ENCODE assay signal across 1 cellular context in the genomic region with DNA sequence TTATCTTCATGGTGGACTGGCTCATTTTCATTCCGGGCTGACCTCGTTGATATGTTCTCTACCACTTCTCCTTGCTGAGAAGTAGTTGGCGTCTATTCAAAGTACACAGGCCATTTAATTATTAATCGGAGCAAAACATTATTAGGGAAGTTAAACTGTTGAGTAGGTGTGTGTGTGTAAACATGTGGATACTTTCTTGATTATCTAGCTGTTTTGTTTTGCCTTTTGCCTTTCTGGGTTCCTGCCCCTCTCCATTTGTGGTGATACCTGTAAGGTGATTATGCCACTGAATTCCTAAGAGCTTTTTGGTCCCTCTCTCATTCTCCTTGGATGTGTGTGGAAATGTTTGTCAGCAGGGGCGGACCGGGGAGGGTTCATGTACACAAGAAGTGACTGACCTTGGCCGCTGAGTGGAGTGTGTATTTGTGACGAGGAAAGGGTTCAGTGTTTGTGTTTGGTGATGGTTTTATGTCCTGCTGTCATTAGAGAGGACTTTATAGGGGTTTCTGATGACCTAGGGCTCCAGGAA.
A peak's percentile ranks its signal among the peaks of the same experiment; 100 is the strongest.
TF ChIP-seq lines count a peak whose summit lies in the region.

No MANE protein-coding gene starts in this region.

TF ChIP-seq in HepG2, 621 proteins besides CTCF, POLR2A, EP300 and RAD21 (continued from another document and continues in another):
- TF ChIP-seq ZNF775 (CRISPR knock-in tag; IDR thresholded peaks at IDR 0.05; ENCODE audit: borderline replicate concordance) = peak; percentile 68; the same call in 1 of the 2 replicates
- no peak for TF ChIP-seq ZNF703 (CRISPR knock-in tag; IDR thresholded peaks at IDR 0.05; ENCODE audit: borderline replicate concordance)
- no peak for TF ChIP-seq ZBTB25 (CRISPR knock-in tag; IDR thresholded peaks at IDR 0.05)
- no peak for TF ChIP-seq SNAPC4 (CRISPR knock-in tag; IDR thresholded peaks at IDR 0.05)
- TF ChIP-seq ZNF292 (CRISPR knock-in tag; IDR thresholded peaks at IDR 0.05; ENCODE audit: borderline replicate concordance, low read depth) = peak; percentile 38; the same call in 1 of the 2 replicates
- TF ChIP-seq TARDBP (CRISPR knock-in tag; IDR thresholded peaks at IDR 0.05) = peak; percentile 57; the same call in 1 of the 2 replicates
- TF ChIP-seq JDP2 (CRISPR knock-in tag; IDR thresholded peaks at IDR 0.05; ENCODE audit: borderline replicate concordance) = no peak
- TF ChIP-seq FIP1L1 (IDR thresholded peaks at IDR 0.05; ENCODE audit: borderline replicate concordance, insufficient read depth, low read depth, low read length) = no peak
- no peak for TF ChIP-seq HNRNPK (IDR thresholded peaks at IDR 0.05; ENCODE audit: low read depth, low read length, poor library complexity, severe bottlenecking)
- peak in 1 of 2 experiments; percentile 35; a peak in 1 of 4 replicates for TF ChIP-seq KLF16 (CRISPR knock-in tag; IDR thresholded peaks at IDR 0.05)
- TF ChIP-seq, protein P1, sequence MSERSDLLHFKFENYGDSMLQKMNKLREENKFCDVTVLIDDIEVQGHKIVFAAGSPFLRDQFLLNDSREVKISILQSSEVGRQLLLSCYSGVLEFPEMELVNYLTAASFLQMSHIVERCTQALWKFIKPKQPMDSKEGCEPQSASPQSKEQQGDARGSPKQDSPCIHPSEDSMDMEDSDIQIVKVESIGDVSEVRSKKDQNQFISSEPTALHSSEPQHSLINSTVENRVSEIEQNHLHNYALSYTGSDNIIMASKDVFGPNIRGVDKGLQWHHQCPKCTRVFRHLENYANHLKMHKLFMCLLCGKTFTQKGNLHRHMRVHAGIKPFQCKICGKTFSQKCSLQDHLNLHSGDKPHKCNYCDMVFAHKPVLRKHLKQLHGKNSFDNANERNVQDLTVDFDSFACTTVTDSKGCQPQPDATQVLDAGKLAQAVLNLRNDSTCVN (CRISPR knock-in tag; IDR thresholded peaks at IDR 0.05; ENCODE audit: borderline replicate concordance) = no peak
- no peak for TF ChIP-seq PITX1 (CRISPR knock-in tag; IDR thresholded peaks at IDR 0.05)
- no peak for TF ChIP-seq ZNF556 (CRISPR knock-in tag; IDR thresholded peaks at IDR 0.05; ENCODE audit: borderline replicate concordance)
- peak; percentile 19; the same call in 1 of the 2 replicates for TF ChIP-seq NFYB (CRISPR knock-in tag; IDR thresholded peaks at IDR 0.05)
- peak; percentile 72; the same call in 1 of the 2 replicates for TF ChIP-seq TBX3 (IDR thresholded peaks at IDR 0.05; ENCODE audit: borderline replicate concordance)
- 0 out of 2 replicates have a peak, but pooled peaks have one; percentile 19 for TF ChIP-seq ZMYM3 (CRISPR knock-in tag; IDR thresholded peaks at IDR 0.05)
- TF ChIP-seq RARG (CRISPR knock-in tag; IDR thresholded peaks at IDR 0.05; ENCODE audit: low read depth) = no peak
- 0 out of 2 replicates have a peak, but pooled peaks have one; percentile 24 for TF ChIP-seq TP53 (CRISPR knock-in tag; conservative IDR thresholded peaks at IDR 0.05)
- TF ChIP-seq, protein P2, sequence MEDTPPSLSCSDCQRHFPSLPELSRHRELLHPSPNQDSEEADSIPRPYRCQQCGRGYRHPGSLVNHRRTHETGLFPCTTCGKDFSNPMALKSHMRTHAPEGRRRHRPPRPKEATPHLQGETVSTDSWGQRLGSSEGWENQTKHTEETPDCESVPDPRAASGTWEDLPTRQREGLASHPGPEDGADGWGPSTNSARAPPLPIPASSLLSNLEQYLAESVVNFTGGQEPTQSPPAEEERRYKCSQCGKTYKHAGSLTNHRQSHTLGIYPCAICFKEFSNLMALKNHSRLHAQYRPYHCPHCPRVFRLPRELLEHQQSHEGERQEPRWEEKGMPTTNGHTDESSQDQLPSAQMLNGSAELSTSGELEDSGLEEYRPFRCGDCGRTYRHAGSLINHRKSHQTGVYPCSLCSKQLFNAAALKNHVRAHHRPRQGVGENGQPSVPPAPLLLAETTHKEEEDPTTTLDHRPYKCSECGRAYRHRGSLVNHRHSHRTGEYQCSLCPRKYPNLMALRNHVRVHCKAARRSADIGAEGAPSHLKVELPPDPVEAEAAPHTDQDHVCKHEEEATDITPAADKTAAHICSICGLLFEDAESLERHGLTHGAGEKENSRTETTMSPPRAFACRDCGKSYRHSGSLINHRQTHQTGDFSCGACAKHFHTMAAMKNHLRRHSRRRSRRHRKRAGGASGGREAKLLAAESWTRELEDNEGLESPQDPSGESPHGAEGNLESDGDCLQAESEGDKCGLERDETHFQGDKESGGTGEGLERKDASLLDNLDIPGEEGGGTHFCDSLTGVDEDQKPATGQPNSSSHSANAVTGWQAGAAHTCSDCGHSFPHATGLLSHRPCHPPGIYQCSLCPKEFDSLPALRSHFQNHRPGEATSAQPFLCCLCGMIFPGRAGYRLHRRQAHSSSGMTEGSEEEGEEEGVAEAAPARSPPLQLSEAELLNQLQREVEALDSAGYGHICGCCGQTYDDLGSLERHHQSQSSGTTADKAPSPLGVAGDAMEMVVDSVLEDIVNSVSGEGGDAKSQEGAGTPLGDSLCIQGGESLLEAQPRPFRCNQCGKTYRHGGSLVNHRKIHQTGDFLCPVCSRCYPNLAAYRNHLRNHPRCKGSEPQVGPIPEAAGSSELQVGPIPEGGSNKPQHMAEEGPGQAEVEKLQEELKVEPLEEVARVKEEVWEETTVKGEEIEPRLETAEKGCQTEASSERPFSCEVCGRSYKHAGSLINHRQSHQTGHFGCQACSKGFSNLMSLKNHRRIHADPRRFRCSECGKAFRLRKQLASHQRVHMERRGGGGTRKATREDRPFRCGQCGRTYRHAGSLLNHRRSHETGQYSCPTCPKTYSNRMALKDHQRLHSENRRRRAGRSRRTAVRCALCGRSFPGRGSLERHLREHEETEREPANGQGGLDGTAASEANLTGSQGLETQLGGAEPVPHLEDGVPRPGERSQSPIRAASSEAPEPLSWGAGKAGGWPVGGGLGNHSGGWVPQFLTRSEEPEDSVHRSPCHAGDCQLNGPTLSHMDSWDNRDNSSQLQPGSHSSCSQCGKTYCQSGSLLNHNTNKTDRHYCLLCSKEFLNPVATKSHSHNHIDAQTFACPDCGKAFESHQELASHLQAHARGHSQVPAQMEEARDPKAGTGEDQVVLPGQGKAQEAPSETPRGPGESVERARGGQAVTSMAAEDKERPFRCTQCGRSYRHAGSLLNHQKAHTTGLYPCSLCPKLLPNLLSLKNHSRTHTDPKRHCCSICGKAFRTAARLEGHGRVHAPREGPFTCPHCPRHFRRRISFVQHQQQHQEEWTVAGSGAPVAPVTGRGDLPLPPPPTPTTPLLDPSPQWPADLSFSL (CRISPR knock-in tag; IDR thresholded peaks at IDR 0.05) = peak; percentile 43; the same call in 1 of the 2 replicates
- TF ChIP-seq SAP130 (CRISPR knock-in tag; IDR thresholded peaks at IDR 0.05; ENCODE audit: low read depth) = peak; percentile 72
- TF ChIP-seq HOXA3 (CRISPR knock-in tag; IDR thresholded peaks at IDR 0.05) = peak; percentile 64; the same call in 1 of the 2 replicates
- TF ChIP-seq ZNF574 (CRISPR knock-in tag; IDR thresholded peaks at IDR 0.05) = peak; percentile 39; the same call in 1 of the 2 replicates
- no peak for TF ChIP-seq GZF1 (CRISPR knock-in tag; IDR thresholded peaks at IDR 0.05)
- no peak for TF ChIP-seq ZNF274 (CRISPR knock-in tag; IDR thresholded peaks at IDR 0.05)
- TF ChIP-seq PHF21A (CRISPR knock-in tag; IDR thresholded peaks at IDR 0.05) = peak; percentile 76
- peak; percentile 29; the same call in 1 of the 2 replicates for TF ChIP-seq ZBTB20 (CRISPR knock-in tag; IDR thresholded peaks at IDR 0.05; ENCODE audit: borderline replicate concordance, low read depth)
- peak; percentile 88 for TF ChIP-seq FOXK1 (CRISPR knock-in tag; IDR thresholded peaks at IDR 0.05; ENCODE audit: borderline replicate concordance, low read depth)
- no peak for TF ChIP-seq ZNF580 (CRISPR knock-in tag; IDR thresholded peaks at IDR 0.05; ENCODE audit: borderline replicate concordance, low read depth)
- TF ChIP-seq AGO1 (IDR thresholded peaks at IDR 0.05; ENCODE audit: low read depth, low read length, poor library complexity, severe bottlenecking) = no peak
- no peak for TF ChIP-seq HBP1 (CRISPR knock-in tag; IDR thresholded peaks at IDR 0.05; ENCODE audit: low read depth)
- TF ChIP-seq YY1 (IDR thresholded peaks at IDR 0.05; ENCODE audit: insufficient read depth, insufficient replicate concordance, low read depth, low read length) = no peak
- TF ChIP-seq TMF1 (CRISPR knock-in tag; IDR thresholded peaks at IDR 0.05; ENCODE audit: low read depth) = no peak
- peak; percentile 31; the same call in 1 of the 2 replicates for TF ChIP-seq HOXA5 (CRISPR knock-in tag; IDR thresholded peaks at IDR 0.05)
- no peak for TF ChIP-seq XBP1 (CRISPR knock-in tag; IDR thresholded peaks at IDR 0.05)
- peak; percentile 79 for TF ChIP-seq NCOA2 (CRISPR knock-in tag; IDR thresholded peaks at IDR 0.05)
- no peak for TF ChIP-seq ZNF143 (CRISPR knock-in tag; IDR thresholded peaks at IDR 0.05)
- no peak for TF ChIP-seq ZNF460 (CRISPR knock-in tag; IDR thresholded peaks at IDR 0.05; ENCODE audit: borderline replicate concordance)
